Comparison of ENCODE assay signal across 20 cellular contexts in genomic region chr1:109269212-109269980, GRCh38. TPM values are rescaled to one million over a fixed set of nuclear protein-coding genes. Genes with fewer than 3 reads are reported as not detected.
"Had no signal": no experiment of that assay in that cellular context is flagged by ENCODE, and none has a peak within 500 bp of the region (broad histone marks: within the 10 kb centered on the region; RNA-seq: fewer than 3 reads in every experiment).

No MANE protein-coding gene starts in this region.

- H3K9me3 Mint-ChIP-seq: activated T-cell treated with anti-CD3 and anti-CD28 coated beads, Interleukin-2, amount 50 U/mL, for 72 hours; effector memory CD8-positive, alpha-beta T cell; stimulated activated naive B cell treated with anti-CD40 and anti-IgM and Interleukin-4, amounts not matched to agents 10 μg/mL and 1 μg/mL and 100 μg/mL, for 72 hours had no signal

- DNase-seq: activated CD4-positive, alpha-beta T cell treated with anti-CD3 and anti-CD28 coated beads, Interleukin-2, amount 50 U/mL, for 4 hours; activated effector memory CD4-positive, alpha-beta T cell treated with anti-CD3 and anti-CD28 coated beads, Interleukin-2, amount 50 U/mL, for 16 hours; activated naive CD4-positive, alpha-beta T cell treated with anti-CD3 and anti-CD28 coated beads, Interleukin-2, amount 50 U/mL, for 16 hours; activated T-cell treated with anti-CD3 and anti-CD28 coated beads, Interleukin-2, amount 50 U/mL, for 72 hours; cerebellar nuclear complex; dermis blood vessel endothelial cell; effector memory CD8-positive, alpha-beta T cell; esophagus squamous epithelium; stimulated activated naive B cell treated with anti-CD40 and anti-IgM and Interleukin-4, amounts not matched to agents 10 μg/mL and 1 μg/mL and 100 μg/mL, for 72 hours; SW 1271; thyroid gland; WERI-Rb-1 had no signal

- H3K36me3 Mint-ChIP-seq: stimulated activated naive B cell treated with anti-CD40 and anti-IgM and Interleukin-4, amounts not matched to agents 10 μg/mL and 1 μg/mL and 100 μg/mL, for 72 hours had no signal

- H3K27ac ChIP-seq: ascending aorta, psoas muscle, thyroid gland, WERI-Rb-1 had no signal

- H3K27me3 Mint-ChIP-seq: effector memory CD8-positive, alpha-beta T cell had no signal

- H3K27me3 ChIP-seq: ascending aorta, esophagus squamous epithelium, thyroid gland had no signal

- H3K9me3 ChIP-seq: ascending aorta, esophagus squamous epithelium, psoas muscle, thyroid gland had no signal

- H3K4me1 ChIP-seq: ascending aorta, psoas muscle had no signal

- H3K4me3 Mint-ChIP-seq: activated T-cell treated with anti-CD3 and anti-CD28 coated beads, Interleukin-2, amount 50 U/mL, for 72 hours; effector memory CD8-positive, alpha-beta T cell; stimulated activated naive B cell treated with anti-CD40 and anti-IgM and Interleukin-4, amounts not matched to agents 10 μg/mL and 1 μg/mL and 100 μg/mL, for 72 hours had no signal

- H3K27ac Mint-ChIP-seq: activated T-cell treated with anti-CD3 and anti-CD28 coated beads, Interleukin-2, amount 50 U/mL, for 72 hours; stimulated activated naive B cell treated with anti-CD40 and anti-IgM and Interleukin-4, amounts not matched to agents 10 μg/mL and 1 μg/mL and 100 μg/mL, for 72 hours had no signal

- H3K4me3 ChIP-seq: ascending aorta, esophagus squamous epithelium, psoas muscle, thyroid gland had no signal

- ATAC-seq: activated T-cell treated with anti-CD3 and anti-CD28 coated beads, Interleukin-2, amount 50 U/mL, for 72 hours; effector memory CD8-positive, alpha-beta T cell; left colon; psoas muscle; stimulated activated naive B cell treated with anti-CD40 and anti-IgM and Interleukin-4, amounts not matched to agents 10 μg/mL and 1 μg/mL and 100 μg/mL, for 72 hours had no signal

RNA-seq across cellular contexts. Expression of gene MYBPHL, which starts 37.4 kb away (rescaled TPM):
- total RNA-seq: activated CD8-positive, alpha-beta memory T cell treated with anti-CD3 and anti-CD28 coated beads for 36 hours; activated T-cell treated with anti-CD3 and anti-CD28 coated beads, Interleukin-2, amount 50 U/mL, for 72 hours; ascending aorta; dermis blood vessel endothelial cell; esophagus squamous epithelium; glomerular endothelial cell; left colon; omental fat pad; T-helper 2 cell treated with Interferon-gamma antibody and Interleukin-4, amounts not matched to agents 100 ng/mL and 5 ng/mL, for 36 hours; thyroid gland; ureter had no signal
